In the genomic region with DNA sequence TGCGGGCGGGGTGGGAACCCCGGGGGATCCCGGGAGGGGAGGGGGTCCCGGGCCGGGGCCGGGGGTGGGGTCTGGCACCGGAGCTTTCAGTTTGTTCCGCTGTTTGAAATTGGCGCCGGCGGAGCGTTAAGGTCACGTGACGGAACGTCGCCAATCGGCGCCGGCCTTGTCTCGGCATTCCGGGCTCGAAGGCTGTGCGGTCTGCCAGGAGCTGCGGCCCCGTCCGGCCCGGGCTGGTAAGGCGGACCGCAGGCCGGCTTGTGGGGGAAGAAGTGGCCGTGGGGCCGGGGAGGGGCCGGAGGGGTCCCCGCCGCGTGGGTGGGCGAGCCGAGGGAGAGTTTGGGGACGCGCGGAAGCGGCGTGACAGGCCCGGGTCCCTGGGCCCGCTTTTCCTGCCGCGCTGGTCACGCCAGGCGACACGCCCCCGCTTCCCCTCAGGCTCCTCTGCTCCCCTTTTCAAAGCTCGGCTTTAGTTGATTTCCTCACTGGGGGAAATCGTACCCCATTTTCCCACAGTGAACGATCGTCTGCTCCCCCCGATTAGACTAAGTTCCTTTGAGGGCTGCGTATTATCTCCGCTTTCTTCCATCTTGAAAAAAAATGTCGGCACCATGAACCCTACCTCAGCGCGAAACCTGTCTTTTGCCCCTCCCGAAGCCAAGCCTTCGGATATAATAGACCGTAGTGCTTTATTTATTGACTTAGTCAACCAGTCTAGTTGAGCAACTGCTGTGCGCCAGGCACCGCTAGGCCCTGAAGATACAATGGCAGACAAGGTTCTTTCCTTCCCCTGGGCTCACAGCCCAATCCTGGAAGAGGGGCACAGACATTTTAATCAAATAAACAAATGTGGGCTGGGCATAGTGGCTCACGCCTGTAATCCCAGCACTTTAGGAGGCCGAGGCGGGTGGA, we compare ENCODE assay signal across 8 cellular contexts. TPM values are rescaled to one million over a fixed set of nuclear protein-coding genes. Genes with fewer than 3 reads are reported as not detected.
DNase-seq lines count a peak whose midpoint lies in the region; ATAC-seq and TF ChIP-seq lines count a peak whose summit lies in the region.

A gene with protein sequence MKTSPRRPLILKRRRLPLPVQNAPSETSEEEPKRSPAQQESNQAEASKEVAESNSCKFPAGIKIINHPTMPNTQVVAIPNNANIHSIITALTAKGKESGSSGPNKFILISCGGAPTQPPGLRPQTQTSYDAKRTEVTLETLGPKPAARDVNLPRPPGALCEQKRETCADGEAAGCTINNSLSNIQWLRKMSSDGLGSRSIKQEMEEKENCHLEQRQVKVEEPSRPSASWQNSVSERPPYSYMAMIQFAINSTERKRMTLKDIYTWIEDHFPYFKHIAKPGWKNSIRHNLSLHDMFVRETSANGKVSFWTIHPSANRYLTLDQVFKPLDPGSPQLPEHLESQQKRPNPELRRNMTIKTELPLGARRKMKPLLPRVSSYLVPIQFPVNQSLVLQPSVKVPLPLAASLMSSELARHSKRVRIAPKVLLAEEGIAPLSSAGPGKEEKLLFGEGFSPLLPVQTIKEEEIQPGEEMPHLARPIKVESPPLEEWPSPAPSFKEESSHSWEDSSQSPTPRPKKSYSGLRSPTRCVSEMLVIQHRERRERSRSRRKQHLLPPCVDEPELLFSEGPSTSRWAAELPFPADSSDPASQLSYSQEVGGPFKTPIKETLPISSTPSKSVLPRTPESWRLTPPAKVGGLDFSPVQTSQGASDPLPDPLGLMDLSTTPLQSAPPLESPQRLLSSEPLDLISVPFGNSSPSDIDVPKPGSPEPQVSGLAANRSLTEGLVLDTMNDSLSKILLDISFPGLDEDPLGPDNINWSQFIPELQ (minus strand): TSS at position 128 of the 912 bp plus-strand sequence. CDS start 2,696 bp downstream, outside the sequence.
A gene with protein sequence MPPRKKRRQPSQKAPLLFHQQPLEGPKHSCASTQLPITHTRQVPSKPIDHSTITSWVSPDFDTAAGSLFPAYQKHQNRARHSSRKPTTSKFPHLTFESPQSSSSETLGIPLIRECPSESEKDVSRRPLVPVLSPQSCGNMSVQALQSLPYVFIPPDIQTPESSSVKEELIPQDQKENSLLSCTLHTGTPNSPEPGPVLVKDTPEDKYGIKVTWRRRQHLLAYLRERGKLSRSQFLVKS (plus strand): TSS at position 177 of the 912 bp plus-strand sequence. CDS start 8,144 bp downstream, outside the sequence.

- ATAC-seq in SK-N-SH treated with all-trans-retinoic acid at 6 μM for 48 hours (peak; percentile 93), omental fat pad (ENCODE audit: low FRiP score) (peak; percentile 87)

- POLR2A ChIA-PET in HEK293T (lab: Yijun Ruan, JAX), result interaction anchor here (0.7 to 2.7 kb wide), 10 partner anchors 8 to 81 kb away, joined by 3 to 23 read pairs (median 5); a partner anchor contains a TSS

- DNase-seq in GM03348 (ENCODE audit: low spot score), result peak; percentile 97
- peak; percentile 88 for DNase-seq in HEK293T (ENCODE audit: extremely low spot score)
- peak; percentile 90 for DNase-seq in NAMALWA (ENCODE audit: low spot score)
- DNase-seq in activated naive CD4-positive, alpha-beta T cell treated with anti-CD3 and anti-CD28 coated beads, Interleukin-2, amount 50 U/mL, for 16 hours, result peak; percentile 85
- peak; percentile 88 for DNase-seq in globus pallidus (ENCODE audit: low spot score)
- peak; percentile 71 for DNase-seq in omental fat pad (ENCODE audit: low spot score)

- CTCF ChIA-PET in HEK293T (lab: Yijun Ruan, JAX), result interaction anchor here (1.4 kb wide), 1 partner anchor 8 kb away, joined by 8 read pairs; no protein-coding TSS in a partner anchor

- no peak for TF ChIP-seq CTCF in omental fat pad (IDR thresholded peaks at IDR 0.05)

- H3K27ac ChIP-seq in temporal lobe (ENCODE audit: low read depth, low read length), result peak within 1 kb of the TSS; percentile 81

TF ChIP-seq in HEK293T, 16 proteins besides CTCF, POLR2A, EP300 and RAD21:
- TF ChIP-seq L3MBTL2 (conservative IDR thresholded peaks at IDR 0.05) (peak; percentile 57; the same call in 1 of the 2 replicates), ZNF384 (IDR thresholded peaks at IDR 0.05) (no peak), CTBP1 (IDR thresholded peaks at IDR 0.05; ENCODE audit: borderline replicate concordance) (no peak)
- TF ChIP-seq, protein P1, sequence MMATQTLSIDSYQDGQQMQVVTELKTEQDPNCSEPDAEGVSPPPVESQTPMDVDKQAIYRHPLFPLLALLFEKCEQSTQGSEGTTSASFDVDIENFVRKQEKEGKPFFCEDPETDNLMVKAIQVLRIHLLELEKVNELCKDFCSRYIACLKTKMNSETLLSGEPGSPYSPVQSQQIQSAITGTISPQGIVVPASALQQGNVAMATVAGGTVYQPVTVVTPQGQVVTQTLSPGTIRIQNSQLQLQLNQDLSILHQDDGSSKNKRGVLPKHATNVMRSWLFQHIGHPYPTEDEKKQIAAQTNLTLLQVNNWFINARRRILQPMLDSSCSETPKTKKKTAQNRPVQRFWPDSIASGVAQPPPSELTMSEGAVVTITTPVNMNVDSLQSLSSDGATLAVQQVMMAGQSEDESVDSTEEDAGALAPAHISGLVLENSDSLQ (IDR thresholded peaks at IDR 0.05), result no peak

TF ChIP-seq in SK-N-SH treated with all-trans-retinoic acid at 6 μM for 48 hours, 23 proteins besides CTCF, POLR2A, EP300 and RAD21:
- TF ChIP-seq, protein P2, sequence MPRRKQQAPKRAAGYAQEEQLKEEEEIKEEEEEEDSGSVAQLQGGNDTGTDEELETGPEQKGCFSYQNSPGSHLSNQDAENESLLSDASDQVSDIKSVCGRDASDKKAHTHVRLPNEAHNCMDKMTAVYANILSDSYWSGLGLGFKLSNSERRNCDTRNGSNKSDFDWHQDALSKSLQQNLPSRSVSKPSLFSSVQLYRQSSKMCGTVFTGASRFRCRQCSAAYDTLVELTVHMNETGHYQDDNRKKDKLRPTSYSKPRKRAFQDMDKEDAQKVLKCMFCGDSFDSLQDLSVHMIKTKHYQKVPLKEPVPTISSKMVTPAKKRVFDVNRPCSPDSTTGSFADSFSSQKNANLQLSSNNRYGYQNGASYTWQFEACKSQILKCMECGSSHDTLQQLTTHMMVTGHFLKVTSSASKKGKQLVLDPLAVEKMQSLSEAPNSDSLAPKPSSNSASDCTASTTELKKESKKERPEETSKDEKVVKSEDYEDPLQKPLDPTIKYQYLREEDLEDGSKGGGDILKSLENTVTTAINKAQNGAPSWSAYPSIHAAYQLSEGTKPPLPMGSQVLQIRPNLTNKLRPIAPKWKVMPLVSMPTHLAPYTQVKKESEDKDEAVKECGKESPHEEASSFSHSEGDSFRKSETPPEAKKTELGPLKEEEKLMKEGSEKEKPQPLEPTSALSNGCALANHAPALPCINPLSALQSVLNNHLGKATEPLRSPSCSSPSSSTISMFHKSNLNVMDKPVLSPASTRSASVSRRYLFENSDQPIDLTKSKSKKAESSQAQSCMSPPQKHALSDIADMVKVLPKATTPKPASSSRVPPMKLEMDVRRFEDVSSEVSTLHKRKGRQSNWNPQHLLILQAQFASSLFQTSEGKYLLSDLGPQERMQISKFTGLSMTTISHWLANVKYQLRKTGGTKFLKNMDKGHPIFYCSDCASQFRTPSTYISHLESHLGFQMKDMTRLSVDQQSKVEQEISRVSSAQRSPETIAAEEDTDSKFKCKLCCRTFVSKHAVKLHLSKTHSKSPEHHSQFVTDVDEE (CRISPR knock-in tag; IDR thresholded peaks at IDR 0.05), result 0 out of 2 replicates have a peak, but pooled peaks have one; percentile 38
- no peak for TF ChIP-seq ESRRG (CRISPR knock-in tag; IDR thresholded peaks at IDR 0.05)
TF ChIP-seq in SK-N-SH treated with all-trans-retinoic acid at 6 μM for 48 hours: peak in this region for 1.

RNA-seq across cellular contexts. Expression of the first gene that starts in this region (rescaled TPM):
- total RNA-seq in omental fat pad (1 to 10 TPM in 1 of 4 donors, under 1 TPM in 3; 0.09 to 4.3 (median 0.50) TPM), temporal lobe (2.5 TPM)

RNA-seq across cellular contexts. Expression of the second gene that starts in this region (rescaled TPM):
- total RNA-seq in omental fat pad (1 to 10 TPM; 4.6 to 8.8 (median 6.1) TPM), temporal lobe (22.9 TPM)

Comparison
In these comparisons a context has a peak if more than half of its experiments do, and no peak if none do; other contexts are left out.
1. Peak in every context shown above with its lines: DNase-seq, ATAC-seq and H3K27ac ChIP-seq.